8 cellular contexts compared by ENCODE assay signal in the genomic region with DNA sequence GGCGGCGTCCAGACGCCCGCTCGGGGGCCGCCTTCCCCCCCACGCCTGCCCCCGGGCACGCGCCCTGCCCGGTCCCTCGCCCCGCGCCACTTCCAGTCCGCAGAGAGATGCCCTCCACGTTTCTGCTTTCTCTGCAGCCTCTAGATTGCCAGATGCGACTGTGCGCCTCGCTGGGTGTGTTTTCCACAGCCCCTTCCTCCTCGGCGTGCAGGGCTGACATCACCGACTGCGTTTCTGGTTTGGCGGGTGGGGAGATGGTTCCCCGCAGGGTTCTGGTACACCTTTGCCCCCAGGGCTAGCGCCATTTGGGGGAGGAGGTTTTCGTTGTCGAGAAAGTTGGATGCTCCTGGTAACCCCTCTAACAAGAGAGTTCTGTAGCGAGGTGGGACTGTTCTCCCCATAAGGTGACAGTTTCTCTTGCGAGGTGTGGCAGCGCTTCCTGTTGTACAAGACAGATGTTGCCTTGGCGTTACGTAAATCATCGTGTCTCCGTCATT. TPM values are rescaled to one million over a fixed set of nuclear protein-coding genes. Genes with fewer than 3 reads are reported as not detected.
DNase-seq lines count a peak whose midpoint lies in the region; ATAC-seq and TF ChIP-seq lines count a peak whose summit lies in the region.

No MANE protein-coding gene starts in this region.

- H3K4me1 ChIP-seq in Panc1 (ENCODE audit: control insufficient read depth, insufficient read depth, low read length), result peaks cover 11% of the 10 kb centered on the region
- peaks cover 44% of the 10 kb centered on the region for H3K4me1 ChIP-seq in vagina

- POLR2A ChIA-PET in Panc1 (lab: Charles Lee), result no interaction called here

- in situ Hi-C loops in Panc1 (cut with HindIII; ENCODE audit: low pct_unique_long_range_greater_than_20kb, low sequenced_read_pairs), result no loop called here

- BruUV-seq in Panc1 (replicated peaks; lab: Mats Ljungman, UMichigan), result no TSS peak

- H3K27me3 Mint-ChIP-seq in glutamatergic neuron (ENCODE audit: unreplicated experiment), result peaks cover 10% of the 10 kb centered on the region

- no peak for TF ChIP-seq CTCF in Panc1 (IDR thresholded peaks at IDR 0.05)
- TF ChIP-seq CTCF in glutamatergic neuron (IDR thresholded peaks at IDR 0.05; ENCODE audit: partially characterized antibody, unreplicated experiment), result no peak
- TF ChIP-seq CTCF in vagina (IDR thresholded peaks at IDR 0.05), result no peak

- H3K4me3 Mint-ChIP-seq in glutamatergic neuron (ENCODE audit: unreplicated experiment), result peak overlapping the region; percentile 92

- H3K4me3 ChIP-seq in Panc1 (ENCODE audit: low read depth in 2 of 2, low read length in 2 of 2), result peak overlapping the region; percentile 82 to 92
- H3K4me3 ChIP-seq in vagina, result peak overlapping the region; percentile 85 to 99

- peaks cover 19% of the 10 kb centered on the region for H3K4me1 Mint-ChIP-seq in glutamatergic neuron (ENCODE audit: low read depth, unreplicated experiment)

- ATAC-seq in HG03103 (IDR thresholded peaks at IDR 0.05; ENCODE audit: low read depth, unreplicated experiment) (peak; percentile 14), Panc1 (no peak; the same call in none of the 2 replicates)

- TF ChIP-seq POLR2A in vagina (IDR thresholded peaks at IDR 0.05), result no peak

- no peaks in the 10 kb centered on the region for H3K36me3 Mint-ChIP-seq in glutamatergic neuron (ENCODE audit: unreplicated experiment)

- intact Hi-C loops in Panc1 (cut with micrococcal nuclease; ENCODE audit: unreplicated experiment) (loop anchor here (2.0 to 10.0 kb wide), 3 partner anchors 96 to 356 kb away; no protein-coding TSS in a partner anchor), vagina (cut with DNase I) (loop anchor here (2.0 kb wide), 1 partner anchor 298 kb away; no protein-coding TSS in a partner anchor)

- CTCF ChIA-PET in Panc1 (lab: Charles Lee), result interaction anchor here (0.8 kb wide), 1 partner anchor 460 kb away, joined by 3 read pairs; no protein-coding TSS in a partner anchor

- H3K27me3 ChIP-seq in Panc1 (ENCODE audit: control insufficient read depth, insufficient read depth, low read length) (no peaks in the 10 kb centered on the region), vagina (no peaks in the 10 kb centered on the region)

- no peaks in the 10 kb centered on the region for H3K9me3 ChIP-seq in Panc1 (ENCODE audit: control insufficient read depth, insufficient read depth, low read depth, low read length)
- no peaks in the 10 kb centered on the region for H3K9me3 ChIP-seq in vagina

- H3K27ac ChIP-seq in Panc1 (ENCODE audit: low read length) (peak overlapping the region; percentile 61; the same call in 1 of the 2 replicates), vagina (peak overlapping the region; percentile 90)

- H3K9me3 Mint-ChIP-seq in glutamatergic neuron (ENCODE audit: unreplicated experiment), result peaks cover 14% of the 10 kb centered on the region

- peak overlapping the region; percentile 93 for H3K27ac Mint-ChIP-seq in glutamatergic neuron (ENCODE audit: unreplicated experiment)

- H3K36me3 ChIP-seq in Panc1 (ENCODE audit: control insufficient read depth, insufficient read depth, low read length) (peaks cover 18% of the 10 kb centered on the region), vagina (peaks cover 0 to 31% of the 10 kb centered on the region in 2 donors)

- DNase-seq in SKM-1 treated with dmso at 0.1 percent for 144 hours (lab: John Stamatoyannopoulos, UW; ENCODE audit: unreplicated experiment) (peak; percentile 1), SKM-1 (lab: John Stamatoyannopoulos, UW; ENCODE audit: unreplicated experiment) (no peak), Panc1 (ENCODE audit: low read depth, low spot score) (no peak), glutamatergic neuron (no peak), pons (ENCODE audit: low spot score) (peak; percentile 43), vagina (ENCODE audit: extremely low spot score in 2 of 2) (no peak)
- peak; percentile 31 for DNase-seq in activated T-helper 9 cell treated with anti-CD3 and anti-CD28 coated beads, Interleukin-2, amount 50 U/mL, for 16 hours (ENCODE audit: low read depth)

RNA-seq across cellular contexts. Expression of a gene that starts 1.5 kb away (rescaled TPM):
- total RNA-seq in Panc1 (2021; ENCODE audit: unreplicated experiment), result 182 TPM
- polyA plus RNA-seq in Panc1 (2012; ENCODE audit: insufficient read length), result 247 TPM
- total RNA-seq in glutamatergic neuron (ENCODE audit: unreplicated experiment), result 590 TPM
- 260 TPM for total RNA-seq in vagina

Comparison
In these comparisons a context has a peak if more than half of its experiments do, and no peak if none do; other contexts are left out.
1. DNase-seq: peak in SKM-1 treated with dmso at 0.1 percent for 144 hours (single experiment), activated T-helper 9 cell treated with anti-CD3 and anti-CD28 coated beads, Interleukin-2, amount 50 U/mL, for 16 hours (single experiment) and pons (single experiment); none in SKM-1 (single experiment), Panc1 (single experiment), glutamatergic neuron (single experiment) and vagina (0 of 2).